ENCODE assay signal across 1 cellular context in genomic region chr9:133467101-133467500, GRCh38.
TF ChIP-seq lines count a peak whose summit lies in the region.

No MANE protein-coding gene starts in this region.

TF ChIP-seq in GM12878, 131 proteins besides CTCF, POLR2A, EP300 and RAD21:
- TF ChIP-seq SKIL (IDR thresholded peaks at IDR 0.05; ENCODE audit: low read depth, poor library complexity, severe bottlenecking) (no peak), ZNF592 (IDR thresholded peaks at IDR 0.05) (no peak), MXI1 (IDR thresholded peaks at IDR 0.05; ENCODE audit: low read depth, low read length) (no peak), IRF3 (IDR thresholded peaks at IDR 0.05) (no peak), E2F8 (IDR thresholded peaks at IDR 0.05; ENCODE audit: low read depth, partially characterized antibody) (no peak), ZNF24 (IDR thresholded peaks at IDR 0.05) (no peak), BHLHE40 (IDR thresholded peaks at IDR 0.05; ENCODE audit: borderline replicate concordance in 1 of 2, low read depth in 2 of 2, low read length in 1 of 2) (no peak), CBX5 (IDR thresholded peaks at IDR 0.05; ENCODE audit: low read depth) (no peak), IKZF1 (conservative IDR thresholded peaks at IDR 0.05) (no peak), SUPT20H (IDR thresholded peaks at IDR 0.05; ENCODE audit: borderline replicate concordance, control insufficient read depth, low read depth, low read length) (no peak), NFIC (IDR thresholded peaks at IDR 0.05; ENCODE audit: low read depth, low read length) (no peak), CHD4 (IDR thresholded peaks at IDR 0.05) (no peak), PRDM15 (CRISPR knock-in tag; IDR thresholded peaks at IDR 0.05) (no peak), GABPA (IDR thresholded peaks at IDR 0.05; ENCODE audit: low read depth) (no peak), SIN3A (IDR thresholded peaks at IDR 0.05; ENCODE audit: low read depth, low read length) (no peak), NFYA (IDR thresholded peaks at IDR 0.05; ENCODE audit: borderline replicate concordance, low read depth, low read length) (no peak)
